In the genomic region with DNA sequence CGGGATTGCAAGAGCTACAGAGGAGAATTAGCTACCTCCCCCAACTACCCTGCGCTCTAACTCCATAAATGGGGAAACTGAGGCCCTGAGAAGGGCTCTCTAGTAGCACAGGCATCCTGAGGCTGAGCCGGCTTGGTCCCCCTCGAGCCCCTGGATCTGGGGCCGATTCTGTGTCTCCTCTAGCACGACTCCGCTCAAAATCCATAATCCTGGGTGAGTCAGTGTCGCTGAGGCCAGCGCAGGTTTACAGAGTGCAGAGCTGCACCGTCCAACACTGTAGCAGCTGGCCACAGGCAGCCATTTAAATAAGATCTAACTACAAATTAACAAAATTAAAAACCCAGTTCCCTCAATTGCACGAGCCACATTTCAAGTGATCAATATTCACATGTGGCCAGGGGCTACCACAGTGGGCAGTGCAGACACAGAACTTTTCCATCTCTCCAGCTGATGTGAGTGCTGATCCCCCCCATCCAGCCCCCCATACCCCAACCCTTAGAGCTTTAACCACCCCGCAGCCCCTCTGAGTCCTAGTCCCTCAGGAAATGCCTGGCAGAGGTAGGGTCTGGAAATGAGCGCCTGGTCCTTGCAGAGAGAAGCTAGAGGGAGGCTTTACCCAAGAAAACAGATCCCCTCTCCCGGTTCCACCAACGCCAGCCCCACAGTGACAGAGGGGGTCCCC, we compare ENCODE assay signal across 15 cellular contexts. TPM values are rescaled to one million over a fixed set of nuclear protein-coding genes. Genes with fewer than 3 reads are reported as not detected.
A peak's percentile ranks its signal among the peaks of the same experiment; 100 is the strongest.
DNase-seq lines count a peak whose midpoint lies in the region; ATAC-seq and TF ChIP-seq lines count a peak whose summit lies in the region.
"Had no signal": no experiment of that assay in that cellular context is flagged by ENCODE, and none has a peak within 500 bp of the region (broad histone marks: within the 10 kb centered on the region; RNA-seq: fewer than 3 reads in every experiment).

No MANE protein-coding gene starts in this region.

- H3K36me3 Mint-ChIP-seq in nephron (ENCODE audit: low read depth) = peaks cover 28% of the 10 kb centered on the region

- TF ChIP-seq CTCF in heart right ventricle (IDR thresholded peaks at IDR 0.05) (no peak), esophagus squamous epithelium (IDR thresholded peaks at IDR 0.05) (no peak), nephron (IDR thresholded peaks at IDR 0.05; ENCODE audit: unreplicated experiment in 3 of 3) (no peak)

- H3K36me3 ChIP-seq in heart right ventricle (peaks cover 0 to 36% (median 0%) of the 10 kb centered on the region in 9 donors), esophagus squamous epithelium (no peaks in the 10 kb centered on the region)
- H3K36me3 ChIP-seq: brain microvascular endothelial cell, neutrophil had no signal

- H3K4me1 Mint-ChIP-seq in nephron = peaks cover 37% of the 10 kb centered on the region

- H3K4me1 ChIP-seq in heart right ventricle (peaks cover 6 to 85% (median 56%) of the 10 kb centered on the region in 9 donors), esophagus squamous epithelium (peaks cover 9 to 73% (median 14%) of the 10 kb centered on the region in 3 donors)

- 40 to 46% methylated on average over 15 of the region's 15 CpGs for whole genome bisulfite sequencing in heart right ventricle, 2 donors
- WGBS in esophagus squamous epithelium, 2 donors = 14 to 17% methylated on average over 6 to 10 of the region's 15 CpGs

- peaks cover 100% of the 10 kb centered on the region for H3K27me3 Mint-ChIP-seq in nephron (ENCODE audit: low read depth)

- H3K9me3 Mint-ChIP-seq in nephron = no peaks in the 10 kb centered on the region
- H3K9me3 Mint-ChIP-seq: activated T-cell treated with anti-CD3 and anti-CD28 coated beads, Interleukin-2, amount 50 U/mL, for 4 hours; stimulated activated naive CD8-positive, alpha-beta T cell treated with anti-CD3 and anti-CD28 coated beads, Interleukin-15, Interleukin-2, amounts not matched to agents 100 ng/mL and 50 ng/mL, for 24 hours had no signal

- DNase-seq in heart right ventricle (no peak), cardiac septum (ENCODE audit: low spot score) (no peak), esophagus squamous epithelium (lab: John Stamatoyannopoulos, UW) (no peak), D341Med (ENCODE audit: low spot score) (no peak), hepatic stellate cell (ENCODE audit: low spot score) (no peak), NOMO-1 treated with DMSO at 0.1 percent for 48 hours (lab: John Stamatoyannopoulos, UW; ENCODE audit: unreplicated experiment) (no peak)
- DNase-seq: activated T-cell treated with anti-CD3 and anti-CD28 coated beads, Interleukin-2, amount 50 U/mL, for 4 hours; stimulated activated CD4-positive, alpha-beta T cell treated with anti-CD3 and anti-CD28 coated beads, Interleukin-2, amount 100 ng/mL, for 24 hours had no signal

- no peaks in the 10 kb centered on the region for H3K9me3 ChIP-seq in heart right ventricle
- H3K9me3 ChIP-seq in esophagus squamous epithelium = no peaks in the 10 kb centered on the region
- H3K9me3 ChIP-seq: neutrophil, SJSA1 had no signal

- intact Hi-C loops in heart right ventricle (cut with DNase I) (loop anchor here in 1 of 10 donors (5.0 kb wide), 1 partner anchor 95 kb away; no protein-coding TSS in a partner anchor), cardiac septum (cut with DNase I) (no loop called here), esophagus squamous epithelium (cut with DNase I) (no loop called here)

- ATAC-seq in heart right ventricle = no peak
- ATAC-seq in HG03095 (IDR thresholded peaks at IDR 0.05; ENCODE audit: unreplicated experiment) = no peak
- ATAC-seq: activated T-cell treated with anti-CD3 and anti-CD28 coated beads, Interleukin-2, amount 50 U/mL, for 4 hours had no signal

- H3K27ac ChIP-seq in heart right ventricle (peak overlapping the region; percentile 26 to 91 (median 72)), esophagus squamous epithelium (peak overlapping the region in 3 of 4 donors; percentile 60 to 68 (median 62))
- H3K27ac ChIP-seq: brain microvascular endothelial cell, neutrophil, SJSA1 had no signal

- H3K4me3 ChIP-seq in heart right ventricle (peak overlapping the region in 9 of 10 donors; percentile 12 to 85 (median 64)), esophagus squamous epithelium (peak overlapping the region in 2 of 4 donors; percentile 8 to 29)
- H3K4me3 ChIP-seq: SJSA1 had no signal

- peaks cover 0 to 84% (median 61%) of the 10 kb centered on the region in 7 donors for H3K27me3 ChIP-seq in heart right ventricle
- peaks cover 17 to 100% (median 46%) of the 10 kb centered on the region in 4 donors for H3K27me3 ChIP-seq in esophagus squamous epithelium
- H3K27me3 ChIP-seq: SJSA1 had no signal

- H3K4me3 Mint-ChIP-seq in nephron = peak overlapping the region; percentile 40 to 56 (median 43)

- no peak for TF ChIP-seq POLR2A in esophagus squamous epithelium (IDR thresholded peaks at IDR 0.05)

- peak overlapping the region in 2 of 3 experiments; percentile 23 to 31 for H3K27ac Mint-ChIP-seq in nephron
- H3K27ac Mint-ChIP-seq: stimulated activated naive CD8-positive, alpha-beta T cell treated with anti-CD3 and anti-CD28 coated beads, Interleukin-15, Interleukin-2, amounts not matched to agents 100 ng/mL and 50 ng/mL, for 24 hours had no signal

RNA-seq across cellular contexts. Expression of gene GATA2, which starts 10.7 kb away (rescaled TPM):
- total RNA-seq in heart right ventricle = 10 to 100 TPM in 7 of 10 donors, 1 to 10 TPM in 3; 6.8 to 21.4 (median 10.7) TPM
- 10 to 100 TPM; 16.0 to 29.8 TPM for polyA plus RNA-seq in heart right ventricle
- total RNA-seq in cardiac septum = 15.6 TPM
- total RNA-seq in esophagus squamous epithelium = 10 to 100 TPM in 1 of 4 donors, 1 to 10 TPM in 3; 1.6 to 12.8 (median 1.9) TPM

RNA-seq across cellular contexts. Expression of gene DNAJB8, which starts 15.6 kb away (rescaled TPM):
- total RNA-seq in heart right ventricle (not detected), cardiac septum (not detected), esophagus squamous epithelium (not detected)
- not detected for polyA plus RNA-seq in heart right ventricle
- total RNA-seq: activated T-cell treated with anti-CD3 and anti-CD28 coated beads, Interleukin-2, amount 50 U/mL, for 4 hours; HT-29; SJSA1 had no signal
